ENCODE assay signal across 28 cellular contexts in genomic region chr4:187085339-187085738, GRCh38.
"Had no signal": no experiment of that assay in that cellular context is flagged by ENCODE, and none has a peak within 500 bp of the region (broad histone marks: within the 10 kb centered on the region; RNA-seq: fewer than 3 reads in every experiment).

No MANE protein-coding gene starts in this region.

- ATAC-seq: effector memory CD8-positive, alpha-beta T cell; esophagus mucosa; foreskin keratinocyte; gastrocnemius medialis; gastroesophageal sphincter; heart left ventricle; heart right ventricle had no signal

- FAIRE-seq: colon, endometrium, endothelial cell of umbilical vein, frontal cortex had no signal

- DNase-seq: colonic mucosa; cortex of kidney; dermis blood vessel endothelial cell; dorsolateral prefrontal cortex; effector CD4-positive, alpha-beta T cell; effector CD8-positive, alpha-beta T cell; effector memory CD4-positive, alpha-beta T cell; effector memory CD8-positive, alpha-beta T cell; endodermal cell; erythroblast; esophagus squamous epithelium; foreskin fibroblast; foreskin keratinocyte; foreskin melanocyte; gastrocnemius medialis; glutamatergic neuron; head of caudate nucleus; heart left ventricle; heart right ventricle had no signal

- H3K4me1 ChIP-seq: colonic mucosa, esophagus muscularis mucosa, esophagus squamous epithelium, foreskin keratinocyte, gastrocnemius medialis, gastroesophageal sphincter, heart left ventricle, heart right ventricle had no signal

- H3K4me3 ChIP-seq: colonic mucosa, coronary artery, dorsolateral prefrontal cortex, esophagus muscularis mucosa, esophagus squamous epithelium, gastrocnemius medialis, gastroesophageal sphincter, heart left ventricle, heart right ventricle had no signal

- H3K36me3 ChIP-seq: colonic mucosa, esophagus muscularis mucosa, esophagus squamous epithelium, gastrocnemius medialis, gastroesophageal sphincter, heart left ventricle, heart right ventricle had no signal

- H3K27me3 ChIP-seq: colonic mucosa, dorsolateral prefrontal cortex, esophagus muscularis mucosa, esophagus squamous epithelium, foreskin keratinocyte, gastrocnemius medialis, gastroesophageal sphincter, heart left ventricle had no signal

- H3K27ac ChIP-seq: colonic mucosa, coronary artery, dorsolateral prefrontal cortex, epithelial cell of prostate, esophagus muscularis mucosa, esophagus squamous epithelium, foreskin keratinocyte, gastrocnemius medialis, gastroesophageal sphincter, heart left ventricle, heart right ventricle had no signal

- H3K9me3 ChIP-seq: colonic mucosa, esophagus muscularis mucosa, esophagus squamous epithelium, gastrocnemius medialis, gastroesophageal sphincter, heart left ventricle, heart right ventricle had no signal
